ENCODE assay signal across 11 cellular contexts in genomic region chr17:16255481-16255901, GRCh38. TPM values are rescaled to one million over a fixed set of nuclear protein-coding genes. Genes with fewer than 3 reads are reported as not detected.
A peak's percentile ranks its signal among the peaks of the same experiment; 100 is the strongest.
DNase-seq lines count a peak whose midpoint lies in the region; ATAC-seq lines count a peak whose summit lies in the region.
"Had no signal": no experiment of that assay in that cellular context is flagged by ENCODE, and none has a peak within 500 bp of the region (broad histone marks: within the 10 kb centered on the region; RNA-seq: fewer than 3 reads in every experiment).

No MANE protein-coding gene starts in this region.

- intact Hi-C loops in posterior vena cava (cut with DNase I) = no loop called here

- DNase-seq in C1 segment of cervical spinal cord (lab: John Stamatoyannopoulos, UW) (peak in 12 of 14 donors; percentile 1 to 78 (median 40)), amygdala (lab: John Stamatoyannopoulos, UW) (peak in 46 of 56 donors; percentile 5 to 79 (median 38)), hepatic stellate cell (ENCODE audit: low spot score) (peak; percentile 15), posterior vena cava (ENCODE audit: low spot score) (peak; percentile 84), KBM-7 (no peak), activated gamma-delta T cell (lab: John Stamatoyannopoulos, UW) (no peak), NCI-H146 treated with DMSO at 0.1 percent for 48 hours (lab: John Stamatoyannopoulos, UW; ENCODE audit: unreplicated experiment) (no peak)
- DNase-seq: activated CD4-positive, alpha-beta T cell treated with anti-CD3 and anti-CD28 coated beads for 4 hours; HCEC 1CT; NCI-H1436 treated with DMSO at 0.1 percent for 48 hours had no signal

- ATAC-seq in GM18517 (IDR thresholded peaks at IDR 0.05; ENCODE audit: unreplicated experiment) = no peak

- in situ Hi-C loops in KBM-7 (cut with MboI; ENCODE audit: low pct_unique_long_range_greater_than_20kb, low sequenced_read_pairs) = no loop called here

RNA-seq across cellular contexts. Expression of gene PIGL, which starts 38.5 kb away (rescaled TPM):
- 10 to 100 TPM; 26.2 to 27.0 TPM for total RNA-seq in posterior vena cava

RNA-seq across cellular contexts. Expression of gene NCOR1, which starts 40.2 kb away (rescaled TPM):
- 100 to 1,000 TPM in 1 of 2 donors, 10 to 100 TPM in 1; 97.0 to 108 TPM for total RNA-seq in posterior vena cava

Comparison
In these comparisons a context has a peak if more than half of its experiments do, and no peak if none do; other contexts are left out.
1. DNase-seq: peak in C1 segment of cervical spinal cord (12 of 14), amygdala (46 of 56), hepatic stellate cell (single experiment) and posterior vena cava (single experiment); none in KBM-7 (single experiment), activated gamma-delta T cell (single experiment) and NCI-H146 treated with DMSO at 0.1 percent for 48 hours (single experiment).